8 cellular contexts compared by ENCODE assay signal in genomic region chr4:8117278-8117682, GRCh38. TPM values are rescaled to one million over a fixed set of nuclear protein-coding genes. Genes with fewer than 3 reads are reported as not detected.
A peak's percentile ranks its signal among the peaks of the same experiment; 100 is the strongest.
DNase-seq lines count a peak whose midpoint lies in the region; ATAC-seq lines count a peak whose summit lies in the region.

No MANE protein-coding gene starts in this region.

- DNase-seq in NCI-H2029 (lab: John Stamatoyannopoulos, UW), result peak; percentile 56
- no peak for DNase-seq in NCI-H2029 treated with DMSO at 0.1 percent for 48 hours (lab: John Stamatoyannopoulos, UW)
- DNase-seq in MV-4-11 (lab: John Stamatoyannopoulos, UW), result peak; percentile 3
- DNase-seq in activated T-helper 2 cell treated with anti-CD3 and anti-CD28 coated beads, Interferon-gamma antibody, Interleukin-2, Interleukin-4, amounts not matched to agents 10 μg/mL and 5 μg/mL and 100 μg/mL, durations not matched to agents 14 hours and 24 hours and 36 hours (ENCODE audit: low spot score), result peak; percentile 30
- peak; percentile 38 for DNase-seq in left kidney (ENCODE audit: low read depth, low spot score)
- no peak for DNase-seq in NCI-H2227 treated with DMSO at 0.1 percent for 48 hours (lab: John Stamatoyannopoulos, UW)
- no peak for DNase-seq in NCI-H1092 treated with DMSO at 0.1 percent for 48 hours (lab: John Stamatoyannopoulos, UW)

- H3K27ac Mint-ChIP-seq in activated T-helper 2 cell treated with anti-CD3 and anti-CD28 coated beads, Interferon-gamma antibody, Interleukin-2, Interleukin-4, amounts not matched to agents 10 μg/mL and 5 μg/mL and 100 μg/mL, durations not matched to agents 14 hours and 24 hours and 36 hours, result no peak overlapping the region

- H3K27me3 Mint-ChIP-seq in activated T-helper 2 cell treated with anti-CD3 and anti-CD28 coated beads, Interferon-gamma antibody, Interleukin-2, Interleukin-4, amounts not matched to agents 10 μg/mL and 5 μg/mL and 100 μg/mL, durations not matched to agents 14 hours and 24 hours and 36 hours (ENCODE audit: low read depth), result no peaks in the 10 kb centered on the region

- no peak for ATAC-seq in HG03108 (IDR thresholded peaks at IDR 0.05; ENCODE audit: unreplicated experiment)

- no peaks in the 10 kb centered on the region for H3K4me1 Mint-ChIP-seq in activated T-helper 2 cell treated with anti-CD3 and anti-CD28 coated beads, Interferon-gamma antibody, Interleukin-2, Interleukin-4, amounts not matched to agents 10 μg/mL and 5 μg/mL and 100 μg/mL, durations not matched to agents 14 hours and 24 hours and 36 hours (ENCODE audit: low read depth)

- H3K9me3 Mint-ChIP-seq in activated T-helper 2 cell treated with anti-CD3 and anti-CD28 coated beads, Interferon-gamma antibody, Interleukin-2, Interleukin-4, amounts not matched to agents 10 μg/mL and 5 μg/mL and 100 μg/mL, durations not matched to agents 14 hours and 24 hours and 36 hours, result no peaks in the 10 kb centered on the region

- no peak overlapping the region for H3K4me3 Mint-ChIP-seq in activated T-helper 2 cell treated with anti-CD3 and anti-CD28 coated beads, Interferon-gamma antibody, Interleukin-2, Interleukin-4, amounts not matched to agents 10 μg/mL and 5 μg/mL and 100 μg/mL, durations not matched to agents 14 hours and 24 hours and 36 hours (ENCODE audit: low read depth)

- no peaks in the 10 kb centered on the region for H3K36me3 Mint-ChIP-seq in activated T-helper 2 cell treated with anti-CD3 and anti-CD28 coated beads, Interferon-gamma antibody, Interleukin-2, Interleukin-4, amounts not matched to agents 10 μg/mL and 5 μg/mL and 100 μg/mL, durations not matched to agents 14 hours and 24 hours and 36 hours (ENCODE audit: low read depth)

- intact Hi-C loops in activated T-helper 2 cell treated with anti-CD3 and anti-CD28 coated beads, Interferon-gamma antibody, Interleukin-2, Interleukin-4, amounts not matched to agents 10 μg/mL and 5 μg/mL and 100 μg/mL, durations not matched to agents 14 hours and 24 hours and 36 hours (cut with micrococcal nuclease), result no loop called here

RNA-seq across cellular contexts. Expression of gene ABLIM2, which starts 41.3 kb away (rescaled TPM):
- 0.32 and 0.60 TPM in 2 replicates for total RNA-seq in activated T-helper 2 cell treated with anti-CD3 and anti-CD28 coated beads, Interferon-gamma antibody, Interleukin-2, Interleukin-4, amounts not matched to agents 10 μg/mL and 5 μg/mL and 100 μg/mL, durations not matched to agents 14 hours and 24 hours and 36 hours

Comparison
In these comparisons a context has a peak if more than half of its experiments do, and no peak if none do; other contexts are left out.
1. DNase-seq: peak in NCI-H2029 (single experiment), MV-4-11 (single experiment), activated T-helper 2 cell treated with anti-CD3 and anti-CD28 coated beads, Interferon-gamma antibody, Interleukin-2, Interleukin-4, amounts not matched to agents 10 μg/mL and 5 μg/mL and 100 μg/mL, durations not matched to agents 14 hours and 24 hours and 36 hours (single experiment) and left kidney (single experiment); none in NCI-H2029 treated with DMSO at 0.1 percent for 48 hours (single experiment), NCI-H2227 treated with DMSO at 0.1 percent for 48 hours (single experiment) and NCI-H1092 treated with DMSO at 0.1 percent for 48 hours (single experiment).